ENCODE assay signal across 10 cellular contexts in the genomic region with DNA sequence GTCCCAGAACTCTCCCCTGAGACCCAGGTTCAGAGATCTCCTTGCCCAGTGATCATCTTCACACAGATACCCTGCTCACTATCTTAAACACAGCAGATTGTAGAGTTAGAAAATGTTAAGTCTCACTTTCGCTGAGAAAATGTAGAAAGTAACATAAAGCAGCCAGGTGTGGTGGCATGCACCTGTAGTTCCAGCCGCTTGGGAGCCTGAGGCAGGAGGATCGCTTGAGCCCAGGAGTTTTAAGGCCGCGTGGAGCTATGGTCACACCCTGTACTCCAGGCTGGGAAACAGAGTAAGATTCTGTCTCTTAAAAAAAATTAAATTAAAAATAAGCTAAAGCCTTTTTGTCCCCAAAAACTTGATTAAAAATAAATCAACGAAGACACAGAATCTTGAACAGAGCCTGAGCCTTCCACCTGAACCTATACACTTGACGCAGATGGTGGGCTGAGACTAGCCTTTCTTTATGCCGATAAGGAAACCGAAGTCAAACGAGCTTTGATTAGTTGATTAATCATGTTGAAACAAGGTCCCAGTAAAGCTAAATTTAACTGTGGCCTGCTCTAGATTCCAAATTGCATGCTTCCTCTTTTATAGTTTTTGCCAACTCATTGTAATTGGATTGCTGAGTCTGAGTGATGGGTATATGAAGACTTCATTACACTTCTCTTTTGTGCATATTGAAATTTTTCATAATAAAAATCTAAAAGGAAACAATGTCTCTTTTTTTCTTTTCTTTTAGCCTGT. TPM values are rescaled to one million over a fixed set of nuclear protein-coding genes. Genes with fewer than 3 reads are reported as not detected.
DNase-seq lines count a peak whose midpoint lies in the region; ATAC-seq and TF ChIP-seq lines count a peak whose summit lies in the region.
"Had no signal": no experiment of that assay in that cellular context is flagged by ENCODE, and none has a peak within 500 bp of the region (broad histone marks: within the 10 kb centered on the region; RNA-seq: fewer than 3 reads in every experiment).

No MANE protein-coding gene starts in this region.

- H3K36me3 ChIP-seq in A673 (ENCODE audit: insufficient read depth, low read length, poor library complexity, severe bottlenecking): no peaks in the 10 kb centered on the region
- H3K36me3 ChIP-seq in stomach: no peaks in the 10 kb centered on the region
- H3K36me3 ChIP-seq: BE2C had no signal

- no peak for TF ChIP-seq EP300 in stomach (IDR thresholded peaks at IDR 0.05)

- CTCF ChIA-PET in A673 (lab: Charles Lee): no interaction called here

- no peak for TF ChIP-seq POLR2A in stomach (IDR thresholded peaks at IDR 0.05)

- H3K4me3 ChIP-seq in A673 (ENCODE audit: low read depth, low read length, poor library complexity, severe bottlenecking): no peak overlapping the region
- no peak overlapping the region for H3K4me3 ChIP-seq in stomach

- H3K9me3 ChIP-seq in A673 (ENCODE audit: low read depth, low read length, poor library complexity, severe bottlenecking): peaks cover 8% of the 10 kb centered on the region
- H3K9me3 ChIP-seq in stomach: peaks cover 0 to 5% (median 4%) of the 10 kb centered on the region in 4 donors
- H3K9me3 ChIP-seq: BE2C had no signal

- BruUV-seq in A673 (replicated peaks; lab: Mats Ljungman, UMichigan): no TSS peak

- intact Hi-C loops in A673 (cut with micrococcal nuclease; ENCODE audit: unreplicated experiment) (no loop called here), stomach (cut with DNase I; ENCODE audit: low total_unique reads) (no loop called here)

- no peak for TF ChIP-seq CTCF in A673 (conservative IDR thresholded peaks at IDR 0.05; ENCODE audit: low read depth, low read length)
- TF ChIP-seq CTCF in stomach (IDR thresholded peaks at IDR 0.05): no peak

- 72 to 82% (median 76%) methylated on average over 10 of the region's 10 CpGs for WGBS in stomach, 5 donors

- H3K27me3 ChIP-seq in A673 (replicated peaks; ENCODE audit: insufficient read depth, low read depth, low read length, poor library complexity): no peaks in the 10 kb centered on the region
- no peaks in the 10 kb centered on the region for H3K27me3 ChIP-seq in stomach
- H3K27me3 ChIP-seq: BE2C had no signal

- H3K4me1 ChIP-seq in A673 (ENCODE audit: insufficient read depth, low read length, poor library complexity, severe bottlenecking) (peaks cover 13% of the 10 kb centered on the region), stomach (peaks cover 0 to 3% (median 2%) of the 10 kb centered on the region in 4 donors)
- H3K4me1 ChIP-seq: BE2C had no signal

- POLR2A ChIA-PET in A673 (lab: Charles Lee; ENCODE audit: low non-redundant PET): no interaction called here

- ATAC-seq in GM19035 (IDR thresholded peaks at IDR 0.05; ENCODE audit: unreplicated experiment): peak; percentile 34
- ATAC-seq in HG03064 (IDR thresholded peaks at IDR 0.05; ENCODE audit: low read depth, unreplicated experiment): peak; percentile 19
- no peak for ATAC-seq in HG03469 (IDR thresholded peaks at IDR 0.05; ENCODE audit: unreplicated experiment)
- ATAC-seq: HCT116 had no signal

- DNase-seq in A673 (ENCODE audit: low spot score) (no peak), SIG-M5 treated with dmso at 0.1 percent for 504 hours (lab: John Stamatoyannopoulos, UW; ENCODE audit: unreplicated experiment) (peak; percentile 87), middle frontal gyrus (ENCODE audit: extremely low spot score, low spot score) (no peak), stomach (no peak)
- DNase-seq in activated CD4-positive, alpha-beta T cell treated with anti-CD3 and anti-CD28 coated beads for 48 hours: no peak
- DNase-seq: BE2C had no signal

- H3K27ac ChIP-seq in A673 (ENCODE audit: low read depth, low read length, poor library complexity, severe bottlenecking) (peak overlapping the region; percentile 50), stomach (no peak overlapping the region)

RNA-seq across cellular contexts. Expression of gene BLM, which starts 31.3 kb away (rescaled TPM):
- total RNA-seq in A673 (2021): 40.0 and 43.6 TPM in 2 replicates
- total RNA-seq in stomach: 10 to 100 TPM in 1 of 5 donors, 1 to 10 TPM in 4; 1.8 to 10.5 (median 4.6) TPM
- 1 to 10 TPM; 1.1 to 2.9 (median 2.3) TPM for polyA plus RNA-seq in stomach
